In genomic region chr6:87653074-87653962, GRCh38 we compare ENCODE assay signal across 19 cellular contexts. TPM values are rescaled to one million over a fixed set of nuclear protein-coding genes. Genes with fewer than 3 reads are reported as not detected.
A peak's percentile ranks its signal among the peaks of the same experiment; 100 is the strongest.
DNase-seq lines count a peak whose midpoint lies in the region; ATAC-seq and TF ChIP-seq lines count a peak whose summit lies in the region.
"Had no signal": no experiment of that assay in that cellular context is flagged by ENCODE, and none has a peak within 500 bp of the region (broad histone marks: within the 10 kb centered on the region; RNA-seq: fewer than 3 reads in every experiment).

No MANE protein-coding gene starts in this region.

- WGBS in adrenal gland, 4 donors, result 56 to 66% (median 61%) methylated on average over 3 of the region's 3 CpGs
- WGBS in heart right ventricle, 2 donors, result 67 to 72% methylated on average over 3 of the region's 3 CpGs

- intact Hi-C loops in adrenal gland (cut with DNase I), result no loop called here
- intact Hi-C loops in heart right ventricle (cut with DNase I), result no loop called here

- H3K4me1 ChIP-seq in HUES6 (ENCODE audit: control insufficient read depth, insufficient read depth, low read length) (peaks cover 22% of the 10 kb centered on the region), adrenal gland (replicated peaks in 1 of 2) (peaks cover under 1 to 6% of the 10 kb centered on the region in 2 donors), heart right ventricle (peaks cover 0 to 12% (median 1%) of the 10 kb centered on the region in 9 donors)
- H3K4me1 ChIP-seq: ascending aorta, upper lobe of right lung had no signal

- ATAC-seq in activated T-cell treated with anti-CD3 and anti-CD28 coated beads, Interleukin-2, amount 50 U/mL, for 4 hours, result peak; percentile 53 to 58
- no peak for ATAC-seq in heart right ventricle
- ATAC-seq: upper lobe of right lung had no signal

- H3K36me3 ChIP-seq in HUES6 (ENCODE audit: control insufficient read depth, insufficient read depth, low read length) (peaks cover 38% of the 10 kb centered on the region), adrenal gland (replicated peaks in 1 of 2) (no peaks in the 10 kb centered on the region), heart right ventricle (peaks cover 0 to 79% (median 0%) of the 10 kb centered on the region in 9 donors)

- H3K4me3 Mint-ChIP-seq in activated T-cell treated with anti-CD3 and anti-CD28 coated beads, Interleukin-2, amount 50 U/mL, for 4 hours, result no peak overlapping the region
- H3K4me3 Mint-ChIP-seq in stimulated activated naive CD8-positive, alpha-beta T cell treated with anti-CD3 and anti-CD28 coated beads, Interleukin-15, Interleukin-2, amounts not matched to agents 100 ng/mL and 50 ng/mL, for 24 hours, result no peak overlapping the region
- H3K4me3 Mint-ChIP-seq: neural crest cell had no signal

- H3K27me3 ChIP-seq in HUES6 (ENCODE audit: control insufficient read depth, insufficient read depth, low read length) (no peaks in the 10 kb centered on the region), adrenal gland (no peaks in the 10 kb centered on the region), heart right ventricle (no peaks in the 10 kb centered on the region)
- H3K27me3 ChIP-seq: ascending aorta, hepatocyte, upper lobe of right lung had no signal

- H3K9me3 Mint-ChIP-seq in activated T-cell treated with anti-CD3 and anti-CD28 coated beads, Interleukin-2, amount 50 U/mL, for 4 hours, result no peaks in the 10 kb centered on the region
- peaks cover 4% of the 10 kb centered on the region for H3K9me3 Mint-ChIP-seq in stimulated activated naive CD8-positive, alpha-beta T cell treated with anti-CD3 and anti-CD28 coated beads, Interleukin-15, Interleukin-2, amounts not matched to agents 100 ng/mL and 50 ng/mL, for 24 hours
- H3K9me3 Mint-ChIP-seq: neural crest cell had no signal

- H3K27ac ChIP-seq in HUES6 (ENCODE audit: low read depth, low read length) (peak overlapping the region; percentile 75), adrenal gland (peak overlapping the region in 1 of 5 donors; percentile 57), heart right ventricle (no peak overlapping the region)
- H3K27ac ChIP-seq: ascending aorta, hepatocyte, upper lobe of right lung had no signal

- no peaks in the 10 kb centered on the region for H3K27me3 Mint-ChIP-seq in activated T-cell treated with anti-CD3 and anti-CD28 coated beads, Interleukin-2, amount 50 U/mL, for 4 hours (ENCODE audit: low read depth)
- H3K27me3 Mint-ChIP-seq in stimulated activated naive CD8-positive, alpha-beta T cell treated with anti-CD3 and anti-CD28 coated beads, Interleukin-15, Interleukin-2, amounts not matched to agents 100 ng/mL and 50 ng/mL, for 24 hours, result no peaks in the 10 kb centered on the region

- peaks cover 26% of the 10 kb centered on the region for H3K4me1 Mint-ChIP-seq in activated T-cell treated with anti-CD3 and anti-CD28 coated beads, Interleukin-2, amount 50 U/mL, for 4 hours (ENCODE audit: low read depth)
- H3K4me1 Mint-ChIP-seq in stimulated activated naive CD8-positive, alpha-beta T cell treated with anti-CD3 and anti-CD28 coated beads, Interleukin-15, Interleukin-2, amounts not matched to agents 100 ng/mL and 50 ng/mL, for 24 hours (ENCODE audit: low read depth), result peaks cover 18% of the 10 kb centered on the region
- H3K4me1 Mint-ChIP-seq: neural crest cell had no signal

- H3K9me3 ChIP-seq in HUES6 (ENCODE audit: control insufficient read depth, insufficient read depth, low read depth, low read length) (no peaks in the 10 kb centered on the region), adrenal gland (replicated peaks in 1 of 3) (no peaks in the 10 kb centered on the region), heart right ventricle (no peaks in the 10 kb centered on the region)
- H3K9me3 ChIP-seq: ascending aorta, upper lobe of right lung had no signal

- no peak for TF ChIP-seq POLR2A in adrenal gland (IDR thresholded peaks at IDR 0.05)

- peaks cover 34% of the 10 kb centered on the region for H3K36me3 Mint-ChIP-seq in activated T-cell treated with anti-CD3 and anti-CD28 coated beads, Interleukin-2, amount 50 U/mL, for 4 hours (ENCODE audit: insufficient read depth)
- peaks cover 57% of the 10 kb centered on the region for H3K36me3 Mint-ChIP-seq in stimulated activated naive CD8-positive, alpha-beta T cell treated with anti-CD3 and anti-CD28 coated beads, Interleukin-15, Interleukin-2, amounts not matched to agents 100 ng/mL and 50 ng/mL, for 24 hours (ENCODE audit: low read depth)

- H3K4me3 ChIP-seq in HUES6 (ENCODE audit: low read depth, low read length) (no peak overlapping the region), adrenal gland (no peak overlapping the region), heart right ventricle (no peak overlapping the region)
- H3K4me3 ChIP-seq: ascending aorta, hepatocyte, upper lobe of right lung had no signal

- DNase-seq in activated T-cell treated with anti-CD3 and anti-CD28 coated beads, Interleukin-2, amount 50 U/mL, for 4 hours, result no peak
- no peak for DNase-seq in activated T-cell treated with anti-CD3 and anti-CD28 coated beads, Interleukin-2, amount 50 U/mL, for 1 hour
- DNase-seq in adrenal gland, result peak in 6 of 7 donors; percentile 43 to 82 (median 56)
- DNase-seq in activated gamma-delta T cell treated with Interleukin-2 at 50 U/mL for 16 hours, result no peak
- no peak for DNase-seq in NCI-H524 (lab: John Stamatoyannopoulos, UW)
- no peak for DNase-seq in heart right ventricle
- DNase-seq: ACHN; activated CD4-positive, CD25-positive, alpha-beta regulatory T cell; NCI-H187 treated with DMSO at 0.1 percent for 48 hours; NCI-H524 treated with DMSO at 0.1 percent for 48 hours; SIG-M5; stimulated activated CD4-positive, alpha-beta T cell treated with anti-CD3 and anti-CD28 coated beads, Interleukin-12 subunit alpha, Interleukin-12 subunit beta, amount 100 ng/mL, for 4 hours; stimulated activated naive CD4-positive, alpha-beta T cell; upper lobe of right lung had no signal

- TF ChIP-seq CTCF in adrenal gland (IDR thresholded peaks at IDR 0.05), result no peak
- no peak for TF ChIP-seq CTCF in heart right ventricle (IDR thresholded peaks at IDR 0.05)

- H3K27ac Mint-ChIP-seq in stimulated activated naive CD8-positive, alpha-beta T cell treated with anti-CD3 and anti-CD28 coated beads, Interleukin-15, Interleukin-2, amounts not matched to agents 100 ng/mL and 50 ng/mL, for 24 hours, result peak overlapping the region; percentile 41

- H3K9ac ChIP-seq in HUES6 (ENCODE audit: low read length), result no peak overlapping the region

RNA-seq across cellular contexts. Expression of gene AKIRIN2, which starts 48.7 kb away (rescaled TPM):
- total RNA-seq in activated T-cell treated with anti-CD3 and anti-CD28 coated beads, Interleukin-2, amount 50 U/mL, for 4 hours, result 10 to 100 TPM; 43.8 to 61.4 (median 54.2) TPM
- total RNA-seq in adrenal gland (10 to 100 TPM; 23.9 to 70.2 (median 55.5) TPM), heart right ventricle (10 to 100 TPM; 33.9 to 56.0 (median 43.8) TPM)
- polyA plus RNA-seq in adrenal gland (10 to 100 TPM; 22.8 to 60.0 (median 31.1) TPM), heart right ventricle (10 to 100 TPM; 14.8 to 31.7 TPM)

Comparison
In these comparisons a context has a peak if more than half of its experiments do, and no peak if none do; other contexts are left out.
1. ATAC-seq: peak in activated T-cell treated with anti-CD3 and anti-CD28 coated beads, Interleukin-2, amount 50 U/mL, for 4 hours (2 of 2); none in heart right ventricle (0 of 8).
2. DNase-seq: peak in adrenal gland (6 of 7); none in activated T-cell treated with anti-CD3 and anti-CD28 coated beads, Interleukin-2, amount 50 U/mL, for 4 hours (single experiment), activated T-cell treated with anti-CD3 and anti-CD28 coated beads, Interleukin-2, amount 50 U/mL, for 1 hour (single experiment), activated gamma-delta T cell treated with Interleukin-2 at 50 U/mL for 16 hours (single experiment), NCI-H524 (0 of 2) and heart right ventricle (0 of 2).